ENCODE assay signal across 8 cellular contexts in the genomic region with DNA sequence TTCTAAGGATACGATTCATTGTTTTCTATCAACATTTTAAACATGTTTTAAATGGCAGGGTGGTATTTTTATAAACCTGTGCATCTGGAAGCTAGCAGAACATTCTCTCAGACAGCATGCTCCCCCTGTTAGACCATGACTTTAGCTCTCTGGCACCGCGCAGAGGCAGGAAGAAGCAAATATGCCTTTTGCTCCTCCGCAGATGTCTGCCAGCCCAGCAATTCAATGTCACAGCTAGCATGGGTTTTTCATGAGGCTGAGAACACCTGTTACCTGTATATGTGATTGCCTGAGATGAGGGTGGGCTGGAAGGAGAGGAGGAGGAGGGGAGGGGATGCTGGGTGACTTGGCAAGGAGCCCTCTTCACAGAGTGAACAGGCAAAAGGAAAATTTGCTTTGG. TPM values are rescaled to one million over a fixed set of nuclear protein-coding genes. Genes with fewer than 3 reads are reported as not detected.
DNase-seq lines count a peak whose midpoint lies in the region; ATAC-seq and TF ChIP-seq lines count a peak whose summit lies in the region.

No MANE protein-coding gene starts in this region.

- DNase-seq in C1 segment of cervical spinal cord (lab: John Stamatoyannopoulos, UW) (peak in 12 of 14 donors; percentile 17 to 63 (median 36)), left ventricle myocardium superior (peak; percentile 68), LoVo (ENCODE audit: low spot score) (no peak), D341Med (ENCODE audit: low spot score) (no peak)
- no peak for DNase-seq in stimulated activated effector memory CD8-positive, alpha-beta T cell treated with anti-CD3 and anti-CD28 coated beads, Interleukin-12 subunit alpha, Interleukin-12 subunit beta, amount 100 ng/mL, for 72 hours (ENCODE audit: low spot score in 2 of 2)

- no peaks in the 10 kb centered on the region for H3K27me3 Mint-ChIP-seq in activated naive CD4-positive, alpha-beta T cell treated with anti-CD3 and anti-CD28 coated beads, Interleukin-2, amount 50 U/mL, for 24 hours

- H3K27ac Mint-ChIP-seq in activated naive CD4-positive, alpha-beta T cell treated with anti-CD3 and anti-CD28 coated beads, Interleukin-2, amount 50 U/mL, for 24 hours: peak overlapping the region; percentile 77
- peak overlapping the region; percentile 29 for H3K27ac Mint-ChIP-seq in stimulated activated effector memory CD8-positive, alpha-beta T cell treated with anti-CD3 and anti-CD28 coated beads, Interleukin-12 subunit alpha, Interleukin-12 subunit beta, amount 100 ng/mL, for 72 hours

- TF ChIP-seq EP300 in Ishikawa (IDR thresholded peaks at IDR 0.05; ENCODE audit: borderline replicate concordance): no peak

- ATAC-seq in left ventricle myocardium superior (peak; percentile 75), GM19328 (IDR thresholded peaks at IDR 0.05; ENCODE audit: unreplicated experiment) (no peak)
- peak; percentile 49 for ATAC-seq in stimulated activated effector memory CD8-positive, alpha-beta T cell treated with anti-CD3 and anti-CD28 coated beads, Interleukin-12 subunit alpha, Interleukin-12 subunit beta, amount 100 ng/mL, for 72 hours

- intact Hi-C loops in left ventricle myocardium superior (cut with micrococcal nuclease): loop anchor here (10.0 kb wide), 1 partner anchor 85 kb away; no protein-coding TSS in a partner anchor

- peaks cover 8% of the 10 kb centered on the region for H3K36me3 Mint-ChIP-seq in activated naive CD4-positive, alpha-beta T cell treated with anti-CD3 and anti-CD28 coated beads, Interleukin-2, amount 50 U/mL, for 24 hours
- H3K36me3 Mint-ChIP-seq in stimulated activated effector memory CD8-positive, alpha-beta T cell treated with anti-CD3 and anti-CD28 coated beads, Interleukin-12 subunit alpha, Interleukin-12 subunit beta, amount 100 ng/mL, for 72 hours: peaks cover 56% of the 10 kb centered on the region

- no peaks in the 10 kb centered on the region for H3K9me3 Mint-ChIP-seq in activated naive CD4-positive, alpha-beta T cell treated with anti-CD3 and anti-CD28 coated beads, Interleukin-2, amount 50 U/mL, for 24 hours
- H3K9me3 Mint-ChIP-seq in stimulated activated effector memory CD8-positive, alpha-beta T cell treated with anti-CD3 and anti-CD28 coated beads, Interleukin-12 subunit alpha, Interleukin-12 subunit beta, amount 100 ng/mL, for 72 hours: no peaks in the 10 kb centered on the region

- H3K4me3 Mint-ChIP-seq in activated naive CD4-positive, alpha-beta T cell treated with anti-CD3 and anti-CD28 coated beads, Interleukin-2, amount 50 U/mL, for 24 hours: no peak overlapping the region
- H3K4me3 Mint-ChIP-seq in stimulated activated effector memory CD8-positive, alpha-beta T cell treated with anti-CD3 and anti-CD28 coated beads, Interleukin-12 subunit alpha, Interleukin-12 subunit beta, amount 100 ng/mL, for 72 hours: no peak overlapping the region

- peak; percentile 17; the same call in 1 of the 2 replicates for TF ChIP-seq RAD21 in Ishikawa (IDR thresholded peaks at IDR 0.05; ENCODE audit: low read depth)

- peaks cover 33% of the 10 kb centered on the region for H3K4me1 Mint-ChIP-seq in activated naive CD4-positive, alpha-beta T cell treated with anti-CD3 and anti-CD28 coated beads, Interleukin-2, amount 50 U/mL, for 24 hours
- peaks cover 39% of the 10 kb centered on the region for H3K4me1 Mint-ChIP-seq in stimulated activated effector memory CD8-positive, alpha-beta T cell treated with anti-CD3 and anti-CD28 coated beads, Interleukin-12 subunit alpha, Interleukin-12 subunit beta, amount 100 ng/mL, for 72 hours

TF ChIP-seq in Ishikawa, 13 proteins besides CTCF, POLR2A, EP300 and RAD21:
- TF ChIP-seq CREB1 (IDR thresholded peaks at IDR 0.05; ENCODE audit: low read depth): no peak
- TF ChIP-seq, protein P1, sequence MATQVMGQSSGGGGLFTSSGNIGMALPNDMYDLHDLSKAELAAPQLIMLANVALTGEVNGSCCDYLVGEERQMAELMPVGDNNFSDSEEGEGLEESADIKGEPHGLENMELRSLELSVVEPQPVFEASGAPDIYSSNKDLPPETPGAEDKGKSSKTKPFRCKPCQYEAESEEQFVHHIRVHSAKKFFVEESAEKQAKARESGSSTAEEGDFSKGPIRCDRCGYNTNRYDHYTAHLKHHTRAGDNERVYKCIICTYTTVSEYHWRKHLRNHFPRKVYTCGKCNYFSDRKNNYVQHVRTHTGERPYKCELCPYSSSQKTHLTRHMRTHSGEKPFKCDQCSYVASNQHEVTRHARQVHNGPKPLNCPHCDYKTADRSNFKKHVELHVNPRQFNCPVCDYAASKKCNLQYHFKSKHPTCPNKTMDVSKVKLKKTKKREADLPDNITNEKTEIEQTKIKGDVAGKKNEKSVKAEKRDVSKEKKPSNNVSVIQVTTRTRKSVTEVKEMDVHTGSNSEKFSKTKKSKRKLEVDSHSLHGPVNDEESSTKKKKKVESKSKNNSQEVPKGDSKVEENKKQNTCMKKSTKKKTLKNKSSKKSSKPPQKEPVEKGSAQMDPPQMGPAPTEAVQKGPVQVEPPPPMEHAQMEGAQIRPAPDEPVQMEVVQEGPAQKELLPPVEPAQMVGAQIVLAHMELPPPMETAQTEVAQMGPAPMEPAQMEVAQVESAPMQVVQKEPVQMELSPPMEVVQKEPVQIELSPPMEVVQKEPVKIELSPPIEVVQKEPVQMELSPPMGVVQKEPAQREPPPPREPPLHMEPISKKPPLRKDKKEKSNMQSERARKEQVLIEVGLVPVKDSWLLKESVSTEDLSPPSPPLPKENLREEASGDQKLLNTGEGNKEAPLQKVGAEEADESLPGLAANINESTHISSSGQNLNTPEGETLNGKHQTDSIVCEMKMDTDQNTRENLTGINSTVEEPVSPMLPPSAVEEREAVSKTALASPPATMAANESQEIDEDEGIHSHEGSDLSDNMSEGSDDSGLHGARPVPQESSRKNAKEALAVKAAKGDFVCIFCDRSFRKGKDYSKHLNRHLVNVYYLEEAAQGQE (IDR thresholded peaks at IDR 0.05; ENCODE audit: low read depth): no peak
- TF ChIP-seq, protein P2, sequence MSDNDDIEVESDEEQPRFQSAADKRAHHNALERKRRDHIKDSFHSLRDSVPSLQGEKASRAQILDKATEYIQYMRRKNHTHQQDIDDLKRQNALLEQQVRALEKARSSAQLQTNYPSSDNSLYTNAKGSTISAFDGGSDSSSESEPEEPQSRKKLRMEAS (IDR thresholded peaks at IDR 0.05): no peak
- TF ChIP-seq FOXM1 (IDR thresholded peaks at IDR 0.05; ENCODE audit: borderline replicate concordance, low read depth): no peak
- TF ChIP-seq USF1 (IDR thresholded peaks at IDR 0.05): no peak

RNA-seq across cellular contexts. Expression of gene MTCH1, which starts 6.7 kb away (rescaled TPM):
- 216 TPM for total RNA-seq in left ventricle myocardium superior

RNA-seq across cellular contexts. Expression of gene PI16, which starts 24.8 kb away (rescaled TPM):
- 4.1 TPM for total RNA-seq in left ventricle myocardium superior

RNA-seq across cellular contexts. Expression of gene FGD2, which starts 26.1 kb away (rescaled TPM):
- 8.0 TPM for total RNA-seq in left ventricle myocardium superior

Comparison
In these comparisons a context has a peak if more than half of its experiments do, and no peak if none do; other contexts are left out.
1. DNase-seq: peak in C1 segment of cervical spinal cord (12 of 14) and left ventricle myocardium superior (single experiment); none in stimulated activated effector memory CD8-positive, alpha-beta T cell treated with anti-CD3 and anti-CD28 coated beads, Interleukin-12 subunit alpha, Interleukin-12 subunit beta, amount 100 ng/mL, for 72 hours (0 of 2), LoVo (single experiment) and D341Med (single experiment).